ENCODE assay signal across 1 cellular context in genomic region chr2:197677056-197677455, GRCh38.
TF ChIP-seq lines count a peak whose summit lies in the region.

No MANE protein-coding gene starts in this region.

TF ChIP-seq in endothelial cell of umbilical vein, 7 proteins besides CTCF, POLR2A, EP300 and RAD21:
- TF ChIP-seq EZH2 (IDR thresholded peaks at IDR 0.05; ENCODE audit: borderline replicate concordance, low read depth, low read length, severe bottlenecking) (no peak), POLR2AphosphoS5 (IDR thresholded peaks at IDR 0.05; ENCODE audit: insufficient read depth, low read depth, low read length) (no peak), FOS (IDR thresholded peaks at IDR 0.05; ENCODE audit: borderline replicate concordance, insufficient read depth, low read length) (no peak), MYC (IDR thresholded peaks at IDR 0.05; ENCODE audit: low read depth, low read length) (no peak), GATA2 (IDR thresholded peaks at IDR 0.05; ENCODE audit: insufficient read depth, insufficient read length, low read depth, low read length) (no peak), JUN (IDR thresholded peaks at IDR 0.05; ENCODE audit: borderline replicate concordance, insufficient read depth, insufficient read length, low read depth) (no peak), MAX (IDR thresholded peaks at IDR 0.05; ENCODE audit: insufficient read depth, insufficient read length) (no peak)
